ENCODE assay signal across 10 cellular contexts in the genomic region with DNA sequence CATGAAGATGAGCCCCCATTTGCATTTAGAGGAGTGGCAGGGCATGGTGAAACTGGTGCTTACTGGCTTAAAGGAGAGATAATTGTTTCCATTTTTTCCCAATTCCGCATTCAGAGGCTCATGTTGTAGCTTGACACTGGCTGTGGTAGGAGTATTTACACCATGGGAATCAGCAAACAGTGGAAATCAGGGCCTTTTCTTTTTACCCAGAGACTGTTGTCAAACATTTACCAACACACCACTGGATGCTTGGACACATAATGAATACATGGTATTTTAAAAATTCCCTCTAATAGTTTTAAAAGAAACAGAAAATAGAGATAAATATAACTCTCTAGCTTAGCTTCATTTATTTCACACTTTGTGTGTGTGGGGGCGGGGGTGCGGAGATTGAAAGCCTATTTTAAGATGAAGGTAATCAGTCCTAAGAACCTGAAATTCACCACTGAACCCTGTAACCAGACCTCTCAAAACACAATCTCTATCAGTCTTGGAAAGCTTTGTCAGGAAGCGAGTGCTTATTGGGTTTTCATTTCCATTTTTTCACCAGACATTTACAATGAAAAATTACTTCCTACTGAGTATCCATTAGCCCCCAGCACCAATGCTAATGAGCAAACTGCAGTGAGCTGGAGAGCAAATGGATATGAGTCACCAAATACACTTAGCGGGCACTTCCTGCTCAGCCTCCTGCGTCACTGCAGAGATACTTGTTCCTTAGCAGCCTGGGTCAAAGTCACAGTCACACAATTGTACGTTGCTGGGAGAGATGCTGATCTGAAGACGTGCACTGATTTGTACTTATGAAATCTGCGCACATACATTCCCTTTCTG.
DNase-seq lines count a peak whose midpoint lies in the region; ATAC-seq, FAIRE-seq and TF ChIP-seq lines count a peak whose summit lies in the region.
"Had no signal": no experiment of that assay in that cellular context is flagged by ENCODE, and none has a peak within 500 bp of the region (broad histone marks: within the 10 kb centered on the region; RNA-seq: fewer than 3 reads in every experiment).

No MANE protein-coding gene starts in this region.

- H3K27me3 ChIP-seq in breast epithelium = no peaks in the 10 kb centered on the region
- H3K27me3 ChIP-seq in mesendoderm (ENCODE audit: insufficient read depth, low read length, poor library complexity) = no peaks in the 10 kb centered on the region

- no peak overlapping the region for H3K4me2 ChIP-seq in mesendoderm (ENCODE audit: low read length)

- peak overlapping the region; percentile 11 for H3K56ac ChIP-seq in mesendoderm (ENCODE audit: low read length)

- H3K9me3 ChIP-seq in breast epithelium = no peaks in the 10 kb centered on the region

- intact Hi-C loops in breast epithelium (cut with DNase I; ENCODE audit: low total_unique reads) = no loop called here

- peak overlapping the region; percentile 68 to 69 for H3K27ac ChIP-seq in breast epithelium
- peak overlapping the region; percentile 60 for H3K27ac ChIP-seq in mesendoderm (ENCODE audit: low read depth, low read length)

- no peak for TF ChIP-seq POLR2A in breast epithelium (IDR thresholded peaks at IDR 0.05)
- TF ChIP-seq POLR2A in erythroblast (IDR thresholded peaks at IDR 0.05; ENCODE audit: low read length) = no peak

- H4K8ac ChIP-seq in mesendoderm (ENCODE audit: low read depth, low read length) = no peak overlapping the region

- peak overlapping the region; percentile 40 for H3K18ac ChIP-seq in mesendoderm (ENCODE audit: low read length)

- H3K4ac ChIP-seq in mesendoderm (ENCODE audit: low read depth, low read length) = peak overlapping the region; percentile 16

- H2BK15ac ChIP-seq in mesendoderm (replicated peaks; ENCODE audit: low read depth) = no peak overlapping the region

- peak overlapping the region; percentile 2 for H2BK5ac ChIP-seq in mesendoderm (ENCODE audit: low read length)

- H3K4me1 ChIP-seq in breast epithelium = no peaks in the 10 kb centered on the region
- H3K4me1 ChIP-seq in mesendoderm (ENCODE audit: control insufficient read depth, low read depth, low read length) = peaks cover 2% of the 10 kb centered on the region

- H3K79me2 ChIP-seq in mesendoderm (ENCODE audit: control insufficient read depth, insufficient read depth, low read length) = no peaks in the 10 kb centered on the region

- no peak for TF ChIP-seq CTCF in breast epithelium (IDR thresholded peaks at IDR 0.05)

- no peak overlapping the region for H3K23ac ChIP-seq in mesendoderm (ENCODE audit: low read length)

- H3K4me3 ChIP-seq in breast epithelium = no peak overlapping the region
- no peak overlapping the region for H3K4me3 ChIP-seq in mesendoderm (ENCODE audit: low read length)

- H3K9ac ChIP-seq in mesendoderm (ENCODE audit: low read length) = no peak overlapping the region

- peak overlapping the region; percentile 73 for H2BK120ac ChIP-seq in mesendoderm (ENCODE audit: low read depth, low read length)

- H2AK5ac ChIP-seq in mesendoderm (ENCODE audit: low read length) = no peak overlapping the region

- peak; percentile 8 for DNase-seq in NCI-H345 treated with DMSO at 0.1 percent for 48 hours (lab: John Stamatoyannopoulos, UW; ENCODE audit: unreplicated experiment)
- DNase-seq in breast epithelium (ENCODE audit: low spot score in 2 of 2) = peak in 1 of 2 donors; percentile 63
- peak; percentile 94 for DNase-seq in mesendoderm
- DNase-seq in activated effector memory CD4-positive, alpha-beta T cell treated with Interleukin-2 at 50 U/mL for 16 hours = no peak
- no peak for DNase-seq in erythroblast (lab: John Stamatoyannopoulos, UW)

- peak; percentile 97 for FAIRE-seq in A204.1 (lab: Jason Lieb, UNC)
- FAIRE-seq: colon, GM18507 had no signal

- H4K5ac ChIP-seq in mesendoderm (ENCODE audit: low read length) = no peak overlapping the region

- H3K36me3 ChIP-seq in breast epithelium (no peaks in the 10 kb centered on the region), mesendoderm (ENCODE audit: control insufficient read depth, insufficient read depth, low read length) (no peaks in the 10 kb centered on the region)

- no peaks in the 10 kb centered on the region for H3K79me1 ChIP-seq in mesendoderm (ENCODE audit: low read length)

- no CpG with 5 or more reads among the region's 9 CpGs for WGBS in mesendoderm (ENCODE audit: extremely low coverage, insufficient coverage, low lambda C conversion rate)

- peak; percentile 95 for ATAC-seq in GM18511 (IDR thresholded peaks at IDR 0.05; ENCODE audit: unreplicated experiment)
- ATAC-seq in HG03175 (IDR thresholded peaks at IDR 0.05; ENCODE audit: unreplicated experiment) = peak; percentile 99

Comparison
In these comparisons a context has a peak if more than half of its experiments do, and no peak if none do; other contexts are left out.
1. DNase-seq: peak in NCI-H345 treated with DMSO at 0.1 percent for 48 hours (single experiment) and mesendoderm (single experiment); none in activated effector memory CD4-positive, alpha-beta T cell treated with Interleukin-2 at 50 U/mL for 16 hours (single experiment) and erythroblast (0 of 2).